ENCODE assay signal across 8 cellular contexts in genomic region chr22:36977401-36977861, GRCh38. TPM values are rescaled to one million over a fixed set of nuclear protein-coding genes. Genes with fewer than 3 reads are reported as not detected.
A peak's percentile ranks its signal among the peaks of the same experiment; 100 is the strongest.
DNase-seq lines count a peak whose midpoint lies in the region; ATAC-seq and TF ChIP-seq lines count a peak whose summit lies in the region.

No MANE protein-coding gene starts in this region.

- no peaks in the 10 kb centered on the region for H3K9me3 Mint-ChIP-seq in MCF 10A (ENCODE audit: unreplicated experiment)

- H3K27ac ChIP-seq in WERI-Rb-1, result no peak overlapping the region
- peak overlapping the region in 1 of 3 donors; percentile 16 for H3K27ac ChIP-seq in right lobe of liver

- peak overlapping the region; percentile 67 for H3K4me3 Mint-ChIP-seq in MCF 10A (ENCODE audit: unreplicated experiment)

- intact Hi-C loops in MCF 10A (cut with micrococcal nuclease) (no loop called here), right lobe of liver (cut with DNase I) (loop anchor here (10.0 kb wide), 3 partner anchors 103 to 193 kb away; no protein-coding TSS in a partner anchor)

- CTCF ChIA-PET in MCF 10A (lab: Yijun Ruan, JAX), result interaction anchor here (0.6 to 7.5 kb wide), 31 partner anchors 9 to 648 kb away, joined by 3 to 73 read pairs (median 4); no protein-coding TSS in a partner anchor

- no TSS peak for BruUV-seq in MCF 10A (replicated peaks; lab: Mats Ljungman, UMichigan)

- TF ChIP-seq POLR2A in right lobe of liver (IDR thresholded peaks at IDR 0.05), result no peak

- TF ChIP-seq CTCF in GM10266 (IDR thresholded peaks at IDR 0.05; ENCODE audit: control insufficient read depth, insufficient read depth, low read depth, missing control alignments), result peak; percentile 66
- peak; percentile 92 for TF ChIP-seq CTCF in WERI-Rb-1 (IDR thresholded peaks at IDR 0.05; ENCODE audit: low read depth, low read length)
- TF ChIP-seq CTCF in MCF 10A (IDR thresholded peaks at IDR 0.05; ENCODE audit: unreplicated experiment), result no peak
- peak; percentile 8 to 26 (median 17) for TF ChIP-seq CTCF in right lobe of liver (IDR thresholded peaks at IDR 0.05)

- peaks cover 10% of the 10 kb centered on the region for H3K4me1 Mint-ChIP-seq in MCF 10A (ENCODE audit: insufficient read depth, unreplicated experiment)

- POLR2A ChIA-PET in MCF 10A (lab: Yijun Ruan, JAX), result interaction anchor here (0.6 to 1.1 kb wide), 9 partner anchors 21 to 432 kb away, joined by 3 to 5 read pairs (median 3); partner anchors contain the start of gene IFT27

- H3K9me3 ChIP-seq in WERI-Rb-1 (ENCODE audit: severe bottlenecking) (no peaks in the 10 kb centered on the region), right lobe of liver (no peaks in the 10 kb centered on the region)

- no peaks in the 10 kb centered on the region for H3K27me3 Mint-ChIP-seq in MCF 10A (ENCODE audit: insufficient read depth, unreplicated experiment)

- H3K27me3 ChIP-seq in WERI-Rb-1 (ENCODE audit: insufficient read depth, low read depth, severe bottlenecking) (peaks cover 53% of the 10 kb centered on the region), right lobe of liver (no peaks in the 10 kb centered on the region)

- peak; percentile 76 for DNase-seq in GM10266 (ENCODE audit: extremely low spot score)
- DNase-seq in HUDEP-2 (lab: John Stamatoyannopoulos, UW; ENCODE audit: unreplicated experiment in 76 of 76), result peak in 62 of 76 experiments; percentile 14 to 74 (median 56)
- peak; percentile 90 for DNase-seq in WERI-Rb-1
- DNase-seq in MCF 10A (ENCODE audit: unreplicated experiment), result no peak
- DNase-seq in right lobe of liver, result peak; percentile 64 to 72 (median 72)
- DNase-seq in stimulated activated CD4-positive, alpha-beta T cell treated with anti-CD3 and anti-CD28 coated beads, TNF-alpha, amount 100 ng/mL, for 1 hour (ENCODE audit: low read depth in 3 of 3, low spot score in 1 of 3), result peak; percentile 22 to 77 (median 41)
- DNase-seq in NCI-H1048 (lab: John Stamatoyannopoulos, UW), result no peak

- peaks cover 0 to 6% (median 0%) of the 10 kb centered on the region in 4 donors for H3K4me1 ChIP-seq in right lobe of liver

- WGBS in right lobe of liver (ENCODE audit: insufficient coverage, low coverage, low lambda C conversion rate, missing lambda C conversion rate), result 15% methylated on average over 6 of the region's 13 CpGs

- ATAC-seq in right lobe of liver (peak; percentile 62 to 78 (median 72)), HG03565 (IDR thresholded peaks at IDR 0.05; ENCODE audit: unreplicated experiment) (no peak)

- H3K36me3 Mint-ChIP-seq in MCF 10A (ENCODE audit: insufficient read depth, unreplicated experiment), result no peaks in the 10 kb centered on the region

- H3K4me3 ChIP-seq in WERI-Rb-1 (ENCODE audit: low read depth, low read length), result peak overlapping the region; percentile 48
- H3K4me3 ChIP-seq in right lobe of liver, result peak overlapping the region; percentile 17 to 44 (median 27)

- H3K27ac Mint-ChIP-seq in MCF 10A (ENCODE audit: low read depth, unreplicated experiment), result peak overlapping the region; percentile 73

- H3K36me3 ChIP-seq in WERI-Rb-1 (no peaks in the 10 kb centered on the region), right lobe of liver (no peaks in the 10 kb centered on the region)

RNA-seq across cellular contexts. Expression of gene TST, which starts 41.8 kb away (rescaled TPM):
- total RNA-seq in MCF 10A (2022) (16.2 and 16.4 TPM in 2 replicates), right lobe of liver (100 to 1,000 TPM; 223 to 355 (median 321) TPM)

RNA-seq across cellular contexts. Expression of gene MPST, which starts 42.1 kb away (rescaled TPM):
- total RNA-seq in MCF 10A (2022) (40.7 and 51.2 TPM in 2 replicates), right lobe of liver (100 to 1,000 TPM; 153 to 301 (median 214) TPM)

Comparison
In these comparisons a context has a peak if more than half of its experiments do, and no peak if none do; other contexts are left out.
1. DNase-seq: peak in GM10266 (single experiment), HUDEP-2 (62 of 76), WERI-Rb-1 (single experiment), right lobe of liver (3 of 3) and stimulated activated CD4-positive, alpha-beta T cell treated with anti-CD3 and anti-CD28 coated beads, TNF-alpha, amount 100 ng/mL, for 1 hour (3 of 3); none in MCF 10A (single experiment) and NCI-H1048 (single experiment).
2. RNA of gene TST, which starts 41.8 kb away (total RNA-seq): 223 to 355 TPM in right lobe of liver; 16.2 to 16.4 TPM in MCF 10A; every median in the first group is over 10 times any median in the second.